Comparison of ENCODE assay signal across 2 cellular contexts in genomic region chr21:41830145-41830707, GRCh38.
TF ChIP-seq lines count a peak whose summit lies in the region.

No MANE protein-coding gene starts in this region.

TF ChIP-seq in HEK293, 187 proteins besides CTCF, POLR2A, EP300 and RAD21 (continued from another document and continues in another):
- TF ChIP-seq ZNF18 (tag by site-specific recombination; IDR thresholded peaks at IDR 0.05) (peak; percentile 5; the same call in 1 of the 2 replicates), ZNF548 (tag by site-specific recombination; IDR thresholded peaks at IDR 0.05) (no peak), ZNF639 (tag by site-specific recombination; IDR thresholded peaks at IDR 0.05) (peak; percentile 9; the same call in 1 of the 2 replicates), ZNF148 (tag by site-specific recombination; IDR thresholded peaks at IDR 0.05; ENCODE audit: borderline replicate concordance) (peak; percentile 56; the same call in 1 of the 2 replicates), ZFP41 (tag by site-specific recombination; IDR thresholded peaks at IDR 0.05; ENCODE audit: borderline replicate concordance) (no peak), ZNF239 (tag by site-specific recombination; IDR thresholded peaks at IDR 0.05) (0 out of 2 replicates have a peak, but pooled peaks have one; percentile 7), ZNF837 (tag by site-specific recombination; IDR thresholded peaks at IDR 0.05) (no peak), ZNF48 (tag by site-specific recombination; IDR thresholded peaks at IDR 0.05) (no peak), ZNF157 (tag by site-specific recombination; IDR thresholded peaks at IDR 0.05) (no peak), ZNF571 (tag by site-specific recombination; IDR thresholded peaks at IDR 0.05) (no peak), ZNF707 (tag by site-specific recombination; IDR thresholded peaks at IDR 0.05) (peak; percentile 55; the same call in 1 of the 2 replicates), KLF7 (tag by site-specific recombination; IDR thresholded peaks at IDR 0.05; ENCODE audit: borderline replicate concordance) (no peak), ZNF391 (tag by site-specific recombination; IDR thresholded peaks at IDR 0.05; ENCODE audit: borderline replicate concordance, low read depth) (no peak), SP7 (tag by site-specific recombination; IDR thresholded peaks at IDR 0.05) (no peak), ZNF398 (tag by site-specific recombination; IDR thresholded peaks at IDR 0.05) (0 out of 2 replicates have a peak, but pooled peaks have one; percentile 7), ZNF629 (tag by site-specific recombination; IDR thresholded peaks at IDR 0.05) (no peak), OVOL3 (tag by site-specific recombination; IDR thresholded peaks at IDR 0.05) (no peak), ZNF394 (tag by site-specific recombination; IDR thresholded peaks at IDR 0.05; ENCODE audit: borderline replicate concordance) (no peak), ZBTB6 (tag by site-specific recombination; IDR thresholded peaks at IDR 0.05) (no peak), BCL11A (tag by site-specific recombination; IDR thresholded peaks at IDR 0.05; ENCODE audit: low read depth) (no peak), ZNF544 (tag by site-specific recombination; IDR thresholded peaks at IDR 0.05) (peak; percentile 58; the same call in 1 of the 2 replicates)

TF ChIP-seq in K562, 482 proteins besides CTCF, POLR2A, EP300 and RAD21 (continued from another document):
- TF ChIP-seq NKRF (IDR thresholded peaks at IDR 0.05; ENCODE audit: borderline replicate concordance) (0 out of 2 replicates have a peak, but pooled peaks have one; percentile 12), HDAC1 (IDR thresholded peaks at IDR 0.05) (peak in 1 of 2 experiments; percentile 27; a peak in 1 of 4 replicates), NFIC (IDR thresholded peaks at IDR 0.05) (0 out of 2 replicates have a peak, but pooled peaks have one; percentile 5), SMC3 (conservative IDR thresholded peaks at IDR 0.05; ENCODE audit: insufficient read depth, low read depth, low read length) (no peak), HMG20A (CRISPR knock-in tag; conservative IDR thresholded peaks at IDR 0.05) (no peak), ZNF280A (IDR thresholded peaks at IDR 0.05; ENCODE audit: low read depth, partially characterized antibody) (peak; percentile 6), PHF20 (IDR thresholded peaks at IDR 0.05; ENCODE audit: partially characterized antibody) (peak; percentile 61), PRDM10 (IDR thresholded peaks at IDR 0.05; ENCODE audit: partially characterized antibody) (peak; percentile 8), HBP1 (CRISPR knock-in tag; IDR thresholded peaks at IDR 0.05) (0 out of 2 replicates have a peak, but pooled peaks have one; percentile 33), TRIM25 (IDR thresholded peaks at IDR 0.05; ENCODE audit: borderline replicate concordance) (peak; percentile 34; the same call in 1 of the 2 replicates), TSC22D4 (tag; IDR thresholded peaks at IDR 0.05) (peak; percentile 83; the same call in 1 of the 2 replicates), STAT5A (IDR thresholded peaks at IDR 0.05; ENCODE audit: borderline replicate concordance, low read length) (no peak), NCOA4 (IDR thresholded peaks at IDR 0.05; ENCODE audit: partially characterized antibody) (peak; percentile 65), ZNF143 (CRISPR knock-in tag; IDR thresholded peaks at IDR 0.05) (no peak), ASH1L (IDR thresholded peaks at IDR 0.05; ENCODE audit: borderline replicate concordance, low read depth, partially characterized antibody) (peak; percentile 28), SMARCA5 (IDR thresholded peaks at IDR 0.05) (peak; percentile 16; the same call in 1 of the 2 replicates), MLLT1 (IDR thresholded peaks at IDR 0.05) (peak in 1 of 2 experiments; percentile 53; a peak in 1 of 4 replicates)
TF ChIP-seq in K562: peak in this region for 15.
